ENCODE assay signal across 1 cellular context in the genomic region with DNA sequence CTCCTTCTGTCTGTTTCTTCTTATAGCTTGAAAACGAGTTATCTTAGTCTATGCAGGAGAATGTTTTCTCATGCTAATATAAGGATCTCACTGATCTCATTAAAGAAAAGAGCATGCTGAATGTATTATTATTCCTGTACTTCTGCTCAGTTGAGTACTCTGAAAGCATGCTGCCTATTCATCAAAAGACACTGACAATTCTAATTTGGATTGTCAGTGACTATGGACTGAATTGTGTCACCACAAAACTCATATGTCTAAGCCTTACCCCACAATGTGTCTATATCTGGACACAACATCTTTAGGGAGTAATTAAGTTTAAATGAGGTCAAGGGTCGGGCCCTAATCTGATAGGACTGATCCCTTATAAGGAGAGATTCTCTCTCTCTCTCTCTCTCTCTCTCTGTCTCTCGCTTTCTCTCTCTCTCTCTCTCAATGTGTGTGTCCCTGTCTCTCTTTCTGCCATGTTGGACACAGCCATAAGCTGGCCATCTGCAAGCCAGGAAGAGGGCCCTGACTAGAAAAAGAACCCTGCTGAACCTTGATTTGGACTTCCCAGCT.
TF ChIP-seq lines count a peak whose summit lies in the region.

No MANE protein-coding gene starts in this region.

TF ChIP-seq in GM23338, 12 proteins besides CTCF, POLR2A, EP300 and RAD21:
- TF ChIP-seq, protein P1, sequence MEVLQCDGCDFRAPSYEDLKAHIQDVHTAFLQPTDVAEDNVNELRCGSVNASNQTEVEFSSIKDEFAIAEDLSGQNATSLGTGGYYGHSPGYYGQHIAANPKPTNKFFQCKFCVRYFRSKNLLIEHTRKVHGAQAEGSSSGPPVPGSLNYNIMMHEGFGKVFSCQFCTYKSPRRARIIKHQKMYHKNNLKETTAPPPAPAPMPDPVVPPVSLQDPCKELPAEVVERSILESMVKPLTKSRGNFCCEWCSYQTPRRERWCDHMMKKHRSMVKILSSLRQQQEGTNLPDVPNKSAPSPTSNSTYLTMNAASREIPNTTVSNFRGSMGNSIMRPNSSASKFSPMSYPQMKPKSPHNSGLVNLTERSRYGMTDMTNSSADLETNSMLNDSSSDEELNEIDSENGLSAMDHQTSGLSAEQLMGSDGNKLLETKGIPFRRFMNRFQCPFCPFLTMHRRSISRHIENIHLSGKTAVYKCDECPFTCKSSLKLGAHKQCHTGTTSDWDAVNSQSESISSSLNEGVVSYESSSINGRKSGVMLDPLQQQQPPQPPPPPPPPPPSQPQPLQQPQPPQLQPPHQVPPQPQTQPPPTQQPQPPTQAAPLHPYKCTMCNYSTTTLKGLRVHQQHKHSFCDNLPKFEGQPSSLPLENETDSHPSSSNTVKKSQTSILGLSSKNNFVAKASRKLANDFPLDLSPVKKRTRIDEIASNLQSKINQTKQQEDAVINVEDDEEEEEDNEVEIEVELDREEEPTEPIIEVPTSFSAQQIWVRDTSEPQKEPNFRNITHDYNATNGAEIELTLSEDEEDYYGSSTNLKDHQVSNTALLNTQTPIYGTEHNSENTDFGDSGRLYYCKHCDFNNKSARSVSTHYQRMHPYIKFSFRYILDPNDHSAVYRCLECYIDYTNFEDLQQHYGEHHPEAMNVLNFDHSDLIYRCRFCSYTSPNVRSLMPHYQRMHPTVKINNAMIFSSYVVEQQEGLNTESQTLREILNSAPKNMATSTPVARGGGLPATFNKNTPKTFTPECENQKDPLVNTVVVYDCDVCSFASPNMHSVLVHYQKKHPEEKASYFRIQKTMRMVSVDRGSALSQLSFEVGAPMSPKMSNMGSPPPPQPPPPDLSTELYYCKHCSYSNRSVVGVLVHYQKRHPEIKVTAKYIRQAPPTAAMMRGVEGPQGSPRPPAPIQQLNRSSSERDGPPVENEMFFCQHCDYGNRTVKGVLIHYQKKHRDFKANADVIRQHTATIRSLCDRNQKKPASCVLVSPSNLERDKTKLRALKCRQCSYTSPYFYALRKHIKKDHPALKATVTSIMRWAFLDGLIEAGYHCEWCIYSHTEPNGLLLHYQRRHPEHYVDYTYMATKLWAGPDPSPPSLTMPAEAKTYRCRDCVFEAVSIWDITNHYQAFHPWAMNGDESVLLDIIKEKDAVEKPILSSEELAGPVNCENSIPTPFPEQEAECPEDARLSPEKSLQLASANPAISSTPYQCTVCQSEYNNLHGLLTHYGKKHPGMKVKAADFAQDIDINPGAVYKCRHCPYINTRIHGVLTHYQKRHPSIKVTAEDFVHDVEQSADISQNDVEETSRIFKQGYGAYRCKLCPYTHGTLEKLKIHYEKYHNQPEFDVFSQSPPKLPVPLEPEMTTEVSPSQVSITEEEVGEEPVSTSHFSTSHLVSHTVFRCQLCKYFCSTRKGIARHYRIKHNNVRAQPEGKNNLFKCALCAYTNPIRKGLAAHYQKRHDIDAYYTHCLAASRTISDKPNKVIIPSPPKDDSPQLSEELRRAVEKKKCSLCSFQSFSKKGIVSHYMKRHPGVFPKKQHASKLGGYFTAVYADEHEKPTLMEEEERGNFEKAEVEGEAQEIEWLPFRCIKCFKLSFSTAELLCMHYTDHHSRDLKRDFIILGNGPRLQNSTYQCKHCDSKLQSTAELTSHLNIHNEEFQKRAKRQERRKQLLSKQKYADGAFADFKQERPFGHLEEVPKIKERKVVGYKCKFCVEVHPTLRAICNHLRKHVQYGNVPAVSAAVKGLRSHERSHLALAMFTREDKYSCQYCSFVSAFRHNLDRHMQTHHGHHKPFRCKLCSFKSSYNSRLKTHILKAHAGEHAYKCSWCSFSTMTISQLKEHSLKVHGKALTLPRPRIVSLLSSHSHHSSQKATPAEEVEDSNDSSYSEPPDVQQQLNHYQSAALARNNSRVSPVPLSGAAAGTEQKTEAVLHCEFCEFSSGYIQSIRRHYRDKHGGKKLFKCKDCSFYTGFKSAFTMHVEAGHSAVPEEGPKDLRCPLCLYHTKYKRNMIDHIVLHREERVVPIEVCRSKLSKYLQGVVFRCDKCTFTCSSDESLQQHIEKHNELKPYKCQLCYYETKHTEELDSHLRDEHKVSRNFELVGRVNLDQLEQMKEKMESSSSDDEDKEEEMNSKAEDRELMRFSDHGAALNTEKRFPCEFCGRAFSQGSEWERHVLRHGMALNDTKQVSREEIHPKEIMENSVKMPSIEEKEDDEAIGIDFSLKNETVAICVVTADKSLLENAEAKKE (CRISPR knock-in tag; IDR thresholded peaks at IDR 0.05): no peak
- no peak for TF ChIP-seq CREB1 (CRISPR knock-in tag; IDR thresholded peaks at IDR 0.05; ENCODE audit: low read depth)
- no peak for TF ChIP-seq POLR2AphosphoS5 (IDR thresholded peaks at IDR 0.05; ENCODE audit: low read depth)
- no peak for TF ChIP-seq ZNF331 (CRISPR knock-in tag; IDR thresholded peaks at IDR 0.05; ENCODE audit: low read depth)
- TF ChIP-seq, protein P2, sequence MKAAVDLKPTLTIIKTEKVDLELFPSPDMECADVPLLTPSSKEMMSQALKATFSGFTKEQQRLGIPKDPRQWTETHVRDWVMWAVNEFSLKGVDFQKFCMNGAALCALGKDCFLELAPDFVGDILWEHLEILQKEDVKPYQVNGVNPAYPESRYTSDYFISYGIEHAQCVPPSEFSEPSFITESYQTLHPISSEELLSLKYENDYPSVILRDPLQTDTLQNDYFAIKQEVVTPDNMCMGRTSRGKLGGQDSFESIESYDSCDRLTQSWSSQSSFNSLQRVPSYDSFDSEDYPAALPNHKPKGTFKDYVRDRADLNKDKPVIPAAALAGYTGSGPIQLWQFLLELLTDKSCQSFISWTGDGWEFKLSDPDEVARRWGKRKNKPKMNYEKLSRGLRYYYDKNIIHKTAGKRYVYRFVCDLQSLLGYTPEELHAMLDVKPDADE (IDR thresholded peaks at IDR 0.05): no peak
- TF ChIP-seq ZNF114 (CRISPR knock-in tag; IDR thresholded peaks at IDR 0.05): no peak
- TF ChIP-seq EZH2phosphoT487 (IDR thresholded peaks at IDR 0.05; ENCODE audit: unreplicated experiment): no peak
- TF ChIP-seq, protein P3, sequence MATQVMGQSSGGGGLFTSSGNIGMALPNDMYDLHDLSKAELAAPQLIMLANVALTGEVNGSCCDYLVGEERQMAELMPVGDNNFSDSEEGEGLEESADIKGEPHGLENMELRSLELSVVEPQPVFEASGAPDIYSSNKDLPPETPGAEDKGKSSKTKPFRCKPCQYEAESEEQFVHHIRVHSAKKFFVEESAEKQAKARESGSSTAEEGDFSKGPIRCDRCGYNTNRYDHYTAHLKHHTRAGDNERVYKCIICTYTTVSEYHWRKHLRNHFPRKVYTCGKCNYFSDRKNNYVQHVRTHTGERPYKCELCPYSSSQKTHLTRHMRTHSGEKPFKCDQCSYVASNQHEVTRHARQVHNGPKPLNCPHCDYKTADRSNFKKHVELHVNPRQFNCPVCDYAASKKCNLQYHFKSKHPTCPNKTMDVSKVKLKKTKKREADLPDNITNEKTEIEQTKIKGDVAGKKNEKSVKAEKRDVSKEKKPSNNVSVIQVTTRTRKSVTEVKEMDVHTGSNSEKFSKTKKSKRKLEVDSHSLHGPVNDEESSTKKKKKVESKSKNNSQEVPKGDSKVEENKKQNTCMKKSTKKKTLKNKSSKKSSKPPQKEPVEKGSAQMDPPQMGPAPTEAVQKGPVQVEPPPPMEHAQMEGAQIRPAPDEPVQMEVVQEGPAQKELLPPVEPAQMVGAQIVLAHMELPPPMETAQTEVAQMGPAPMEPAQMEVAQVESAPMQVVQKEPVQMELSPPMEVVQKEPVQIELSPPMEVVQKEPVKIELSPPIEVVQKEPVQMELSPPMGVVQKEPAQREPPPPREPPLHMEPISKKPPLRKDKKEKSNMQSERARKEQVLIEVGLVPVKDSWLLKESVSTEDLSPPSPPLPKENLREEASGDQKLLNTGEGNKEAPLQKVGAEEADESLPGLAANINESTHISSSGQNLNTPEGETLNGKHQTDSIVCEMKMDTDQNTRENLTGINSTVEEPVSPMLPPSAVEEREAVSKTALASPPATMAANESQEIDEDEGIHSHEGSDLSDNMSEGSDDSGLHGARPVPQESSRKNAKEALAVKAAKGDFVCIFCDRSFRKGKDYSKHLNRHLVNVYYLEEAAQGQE (IDR thresholded peaks at IDR 0.05; ENCODE audit: unreplicated experiment): no peak
- no peak for TF ChIP-seq EZH2 (IDR thresholded peaks at IDR 0.05; ENCODE audit: low read depth, unreplicated experiment)
- TF ChIP-seq JUNB (IDR thresholded peaks at IDR 0.05; ENCODE audit: unreplicated experiment): no peak
- TF ChIP-seq NANOG (IDR thresholded peaks at IDR 0.05; ENCODE audit: borderline replicate concordance): no peak
- TF ChIP-seq STAT1 (IDR thresholded peaks at IDR 0.05; ENCODE audit: unreplicated experiment): no peak
